ENCODE assay signal across 29 cellular contexts in genomic region chr7:155513543-155514285, GRCh38. TPM values are rescaled to one million over a fixed set of nuclear protein-coding genes. Genes with fewer than 3 reads are reported as not detected.
"Had no signal": no experiment of that assay in that cellular context is flagged by ENCODE, and none has a peak within 500 bp of the region (broad histone marks: within the 10 kb centered on the region; RNA-seq: fewer than 3 reads in every experiment).

No MANE protein-coding gene starts in this region.

- DNase-seq: natural killer cell; occipital lobe; ovary; posterior cingulate gyrus; psoas muscle; right cardiac atrium; spleen; stimulated activated CD4-positive, alpha-beta T cell treated with anti-CD3 and anti-CD28 coated beads, Interleukin-12 subunit alpha, Interleukin-12 subunit beta, amount 100 ng/mL, for 4 hours; stimulated activated CD4-positive, alpha-beta T cell treated with anti-CD3 and anti-CD28 coated beads, Interleukin-1b, Interleukin-23, amount 100 ng/mL, for 48 hours; stimulated activated CD4-positive, alpha-beta T cell treated with anti-CD3 and anti-CD28 coated beads, Interleukin-4, amount 100 ng/mL, for 1 hour; stimulated activated CD4-positive, alpha-beta T cell treated with anti-CD3 and anti-CD28 coated beads, Interleukin-4, amount 100 ng/mL, for 4 hours; stimulated activated CD8-positive, alpha-beta memory T cell treated with anti-CD3 and anti-CD28 coated beads, Interleukin-4, amount 100 ng/mL, for 48 hours; stimulated activated naive CD4-positive, alpha-beta T cell; stimulated activated naive CD8-positive, alpha-beta T cell treated with anti-CD3 and anti-CD28 coated beads, Interleukin-15, amount 100 ng/mL, for 72 hours; stimulated activated naive CD8-positive, alpha-beta T cell treated with anti-CD3 and anti-CD28 coated beads, Interleukin-15, Interleukin-2, amounts not matched to agents 100 U/mL and 50 U/mL, for 24 hours; substantia nigra; testis; tibial artery; transverse colon; upper lobe of right lung; uterus had no signal

- ATAC-seq: natural killer cell; psoas muscle; right cardiac atrium; sciatic nerve; stimulated activated memory B cell treated with anti-CD40 and anti-IgM and Interleukin-4, amounts not matched to agents 10 μg/mL and 1 μg/mL and 100 μg/mL, for 72 hours; stimulated activated naive CD8-positive, alpha-beta T cell treated with anti-CD3 and anti-CD28 coated beads, Interleukin-15, amount 100 ng/mL, for 72 hours; stimulated activated naive CD8-positive, alpha-beta T cell treated with anti-CD3 and anti-CD28 coated beads, Interleukin-15, Interleukin-2, amounts not matched to agents 100 U/mL and 50 U/mL, for 24 hours; upper lobe of right lung had no signal

RNA-seq across cellular contexts. Expression of gene CNPY1, which starts 32.6 kb away (rescaled TPM):
- total RNA-seq: natural killer cell, osteoblast, ovary, progenitor cell of endocrine pancreas, psoas muscle, renal cortical epithelial cell, right cardiac atrium, sciatic nerve, spleen, suprapubic skin, transverse colon, upper lobe of right lung, uterus had no signal

RNA-seq across cellular contexts. Expression of gene EN2, which starts 55.8 kb away (rescaled TPM):
- total RNA-seq: natural killer cell, occipital lobe, progenitor cell of endocrine pancreas, sciatic nerve, smooth muscle cell, spleen, transverse colon, upper lobe of right lung, urinary bladder had no signal
